ENCODE assay signal across 21 cellular contexts in the genomic region with DNA sequence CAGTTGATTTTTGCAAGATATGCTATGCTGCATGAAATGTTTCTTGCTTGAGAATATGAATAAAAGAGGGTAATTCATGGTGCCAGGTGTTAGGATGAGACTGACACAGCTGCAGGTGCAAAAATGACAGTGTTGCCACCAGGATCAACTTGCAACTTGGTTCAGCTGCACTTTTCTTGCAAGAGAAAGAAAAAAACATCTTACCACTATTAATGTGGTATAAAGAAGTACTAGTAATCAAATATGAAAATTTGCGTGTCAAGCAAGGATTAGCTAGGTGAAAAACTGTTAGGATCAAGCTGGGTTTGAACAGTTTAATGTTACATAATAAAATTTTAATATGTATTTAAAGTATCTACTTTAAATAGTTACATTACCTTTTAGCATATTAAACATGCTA.
A peak's percentile ranks its signal among the peaks of the same experiment; 100 is the strongest.
DNase-seq lines count a peak whose midpoint lies in the region; ATAC-seq and TF ChIP-seq lines count a peak whose summit lies in the region.
"Had no signal": no experiment of that assay in that cellular context is flagged by ENCODE, and none has a peak within 500 bp of the region (broad histone marks: within the 10 kb centered on the region; RNA-seq: fewer than 3 reads in every experiment).

No MANE protein-coding gene starts in this region.

- H3K9me2 ChIP-seq in SU-DHL-6 (replicated peaks; ENCODE audit: insufficient read depth, low read length) = no peaks in the 10 kb centered on the region

- peaks cover 20% of the 10 kb centered on the region for H3K79me2 ChIP-seq in SU-DHL-6 (ENCODE audit: insufficient read depth, low read length)

- no peaks in the 10 kb centered on the region for H4K20me1 ChIP-seq in SU-DHL-6 (ENCODE audit: low read depth, low read length)

- H3K27me3 ChIP-seq in SU-DHL-6 (ENCODE audit: low read length) = no peaks in the 10 kb centered on the region
- H3K27me3 ChIP-seq: BLaER1 had no signal

- H3K36me3 ChIP-seq in SU-DHL-6 (ENCODE audit: low read length) = no peaks in the 10 kb centered on the region; the same call in 1 of the 2 replicates

- H3F3A ChIP-seq in SU-DHL-6 (ENCODE audit: insufficient read depth) = peaks cover 21% of the 10 kb centered on the region; the same call in 1 of the 2 replicates

- no peak overlapping the region for H2AFZ ChIP-seq in SU-DHL-6 (ENCODE audit: low read depth, low read length, severe bottlenecking)

- H3K9ac ChIP-seq in SU-DHL-6 (ENCODE audit: low read length) = no peak overlapping the region
- H3K9ac ChIP-seq: BLaER1 had no signal

- peak; percentile 1 for DNase-seq in DMS53 (lab: John Stamatoyannopoulos, UW)
- DNase-seq in DMS53 treated with DMSO at 0.1 percent for 48 hours (lab: John Stamatoyannopoulos, UW; ENCODE audit: unreplicated experiment) = no peak
- DNase-seq in NCI-H526 treated with DMSO at 0.1 percent for 48 hours (lab: John Stamatoyannopoulos, UW) = peak; percentile 48
- DNase-seq in central memory CD4-positive, alpha-beta T cell = no peak
- DNase-seq in foreskin fibroblast = no peak
- DNase-seq: ACHN; Caco-2; CD4-positive, alpha-beta T cell; GOT3; KG1; NCI-H1105 treated with DMSO at 0.1 percent for 48 hours; NCI-H1694 treated with DMSO at 0.1 percent for 48 hours; NCI-H446 treated with DMSO at 0.1 percent for 48 hours; NCI-H748 treated with DMSO at 0.1 percent for 48 hours; Right ventricle myocardium superior; T-helper 2 cell had no signal

- H3K27ac ChIP-seq in SU-DHL-6 (ENCODE audit: low read depth, low read length) = peak overlapping the region; percentile 96
- H3K27ac ChIP-seq: 22Rv1, BLaER1 had no signal

- H3K4me3 ChIP-seq in SU-DHL-6 (ENCODE audit: insufficient read depth, low read length, poor library complexity, severe bottlenecking) (no peak overlapping the region), foreskin fibroblast (ENCODE audit: low read depth in 1 of 2, low read length in 2 of 2) (no peak overlapping the region)
- H3K4me3 ChIP-seq: BLaER1 had no signal

- no peak for ATAC-seq in HG03196 (IDR thresholded peaks at IDR 0.05; ENCODE audit: unreplicated experiment)
- ATAC-seq in HG03108 (IDR thresholded peaks at IDR 0.05; ENCODE audit: unreplicated experiment) = no peak

- no peak for TF ChIP-seq CTCF in SU-DHL-6 (IDR thresholded peaks at IDR 0.05; ENCODE audit: insufficient read depth, low read length, poor library complexity, severe bottlenecking)
- no peak for TF ChIP-seq CTCF in foreskin fibroblast (IDR thresholded peaks at IDR 0.05; ENCODE audit: low read depth, low read length)

- H3K4me2 ChIP-seq in SU-DHL-6 (ENCODE audit: low read depth, low read length, poor library complexity, severe bottlenecking) = peak overlapping the region; percentile 54
- H3K4me2 ChIP-seq: BLaER1 had no signal

- no peaks in the 10 kb centered on the region for H3K9me3 ChIP-seq in SU-DHL-6 (ENCODE audit: insufficient read depth, low read length)
- H3K9me3 ChIP-seq: BLaER1 had no signal

Comparison
In these comparisons a context has a peak if more than half of its experiments do, and no peak if none do; other contexts are left out.
1. DNase-seq: peak in DMS53 (single experiment) and NCI-H526 treated with DMSO at 0.1 percent for 48 hours (single experiment); none in DMS53 treated with DMSO at 0.1 percent for 48 hours (single experiment), central memory CD4-positive, alpha-beta T cell (single experiment) and foreskin fibroblast (0 of 2).